8 cellular contexts compared by ENCODE assay signal in genomic region chr21:36209626-36210171, GRCh38. TPM values are rescaled to one million over a fixed set of nuclear protein-coding genes. Genes with fewer than 3 reads are reported as not detected.
DNase-seq lines count a peak whose midpoint lies in the region; ATAC-seq and TF ChIP-seq lines count a peak whose summit lies in the region.

No MANE protein-coding gene starts in this region.

- no peaks in the 10 kb centered on the region for H3K27me3 Mint-ChIP-seq in activated CD8-positive, alpha-beta T cell treated with anti-CD3 and anti-CD28 coated beads for 36 hours

- H3K4me3 ChIP-seq in BJ (ENCODE audit: low read depth, low read length) (no peak overlapping the region), fibroblast of pulmonary artery (replicated peaks; ENCODE audit: low read depth, low read length) (no peak overlapping the region), sigmoid colon (no peak overlapping the region)

- CTCF ChIA-PET in BJ (lab: Yijun Ruan, JAX): interaction anchor here (0.6 to 4.9 kb wide), 12 partner anchors 12 to 156 kb away, joined by 3 to 63 read pairs (median 6); no protein-coding TSS in a partner anchor
- CTCF ChIA-PET in activated CD8-positive, alpha-beta T cell treated with anti-CD3 and anti-CD28 coated beads for 36 hours (lab: Charles Lee): interaction anchor here (0.8 to 3.4 kb wide), 9 partner anchors 13 to 73 kb away, joined by 3 to 29 read pairs (median 6); no protein-coding TSS in a partner anchor

- intact Hi-C loops in activated CD8-positive, alpha-beta T cell treated with anti-CD3 and anti-CD28 coated beads for 36 hours (cut with micrococcal nuclease): loop anchor here (1.0 kb wide), 1 partner anchor 67 kb away; no protein-coding TSS in a partner anchor
- intact Hi-C loops in sigmoid colon (cut with DNase I): loop anchor here (5.0 kb wide), 1 partner anchor 67 kb away; no protein-coding TSS in a partner anchor

- peak; percentile 49 for ATAC-seq in activated CD8-positive, alpha-beta T cell treated with anti-CD3 and anti-CD28 coated beads for 36 hours
- no peak for ATAC-seq in GM19452 (IDR thresholded peaks at IDR 0.05; ENCODE audit: unreplicated experiment)

- TF ChIP-seq POLR2A in sigmoid colon (IDR thresholded peaks at IDR 0.05): no peak

- TF ChIP-seq EP300 in sigmoid colon (IDR thresholded peaks at IDR 0.05): no peak

- 69 to 81% methylated on average over 11 of the region's 11 CpGs for WGBS in sigmoid colon, 2 donors

- peaks cover 13% of the 10 kb centered on the region for H3K4me1 Mint-ChIP-seq in activated CD8-positive, alpha-beta T cell treated with anti-CD3 and anti-CD28 coated beads for 36 hours (ENCODE audit: low read depth)

- H3K36me3 ChIP-seq in BJ (ENCODE audit: control insufficient read depth, insufficient read depth, low read length): no peaks in the 10 kb centered on the region
- peaks cover 0 to 15% (median 2%) of the 10 kb centered on the region in 4 donors for H3K36me3 ChIP-seq in sigmoid colon

- no peak for DNase-seq in BJ (ENCODE audit: low read depth)
- peak; percentile 53 for DNase-seq in GM20000 (ENCODE audit: low spot score)
- DNase-seq in NCI-H510A (lab: John Stamatoyannopoulos, UW): peak; percentile 35
- peak; percentile 74 for DNase-seq in activated CD8-positive, alpha-beta T cell treated with anti-CD3 and anti-CD28 coated beads for 36 hours
- peak; percentile 67 for DNase-seq in fibroblast of pulmonary artery (ENCODE audit: low read depth)
- DNase-seq in sigmoid colon: no peak
- DNase-seq in NCI-H446 treated with DMSO at 0.1 percent for 48 hours (lab: John Stamatoyannopoulos, UW): no peak

- H3K27ac ChIP-seq in sigmoid colon: no peak overlapping the region

- H3K4me1 ChIP-seq in sigmoid colon: peaks cover 0 to 5% (median 0%) of the 10 kb centered on the region in 4 donors

- POLR2A ChIA-PET in BJ (lab: Charles Lee): no interaction called here
- POLR2A ChIA-PET in activated CD8-positive, alpha-beta T cell treated with anti-CD3 and anti-CD28 coated beads for 36 hours (lab: Charles Lee): interaction anchor here (1.1 to 1.6 kb wide), 3 partner anchors 8 to 110 kb away, joined by 3 to 4 read pairs (median 4); partner anchors contain the start of gene MORC3

- H3K4me3 Mint-ChIP-seq in activated CD8-positive, alpha-beta T cell treated with anti-CD3 and anti-CD28 coated beads for 36 hours: no peak overlapping the region

- peaks cover 4% of the 10 kb centered on the region for H3K36me3 Mint-ChIP-seq in activated CD8-positive, alpha-beta T cell treated with anti-CD3 and anti-CD28 coated beads for 36 hours (ENCODE audit: low read depth)

- TF ChIP-seq CTCF in BJ (IDR thresholded peaks at IDR 0.05; ENCODE audit: insufficient read depth, low read depth, low read length): peak; percentile 63
- TF ChIP-seq CTCF in GM20000 (IDR thresholded peaks at IDR 0.05; ENCODE audit: extremely low read depth, missing control alignments): peak; percentile 37
- TF ChIP-seq CTCF in activated CD8-positive, alpha-beta T cell treated with anti-CD3 and anti-CD28 coated beads for 36 hours (IDR thresholded peaks at IDR 0.05): peak; percentile 42
- TF ChIP-seq CTCF in fibroblast of pulmonary artery (IDR thresholded peaks at IDR 0.05; ENCODE audit: low read length, missing control alignments): peak; percentile 47
- TF ChIP-seq CTCF in sigmoid colon (IDR thresholded peaks at IDR 0.05): peak; percentile 19 to 48 (median 38)

- H3K9me3 ChIP-seq in sigmoid colon: no peaks in the 10 kb centered on the region

- no peaks in the 10 kb centered on the region for H3K9me3 Mint-ChIP-seq in activated CD8-positive, alpha-beta T cell treated with anti-CD3 and anti-CD28 coated beads for 36 hours

- H3K27ac Mint-ChIP-seq in activated CD8-positive, alpha-beta T cell treated with anti-CD3 and anti-CD28 coated beads for 36 hours: no peak overlapping the region

- H3K27me3 ChIP-seq in BJ (ENCODE audit: control insufficient read depth, insufficient read depth, low read length): no peaks in the 10 kb centered on the region
- no peaks in the 10 kb centered on the region for H3K27me3 ChIP-seq in sigmoid colon

RNA-seq across cellular contexts. Expression of gene DOP1B, which starts 53.1 kb away (rescaled TPM):
- polyA plus RNA-seq in BJ (2011; rRNA removed) (6.2 and 8.5 TPM in 2 replicates), sigmoid colon (10 to 100 TPM; 12.5 to 20.7 (median 13.8) TPM)
- 9.0 and 12.8 TPM in 2 replicates for polyA minus RNA-seq in BJ (2011; rRNA and poly(A)+ RNA removed)
- 10 to 100 TPM; 14.3 to 15.2 TPM for total RNA-seq in activated CD8-positive, alpha-beta T cell treated with anti-CD3 and anti-CD28 coated beads for 36 hours
- total RNA-seq in sigmoid colon: 10 to 100 TPM in 2 of 4 donors, 1 to 10 TPM in 2; 7.4 to 14.7 (median 9.8) TPM

Comparison
In these comparisons a context has a peak if more than half of its experiments do, and no peak if none do; other contexts are left out.
1. DNase-seq: peak in GM20000 (single experiment), NCI-H510A (single experiment), activated CD8-positive, alpha-beta T cell treated with anti-CD3 and anti-CD28 coated beads for 36 hours (single experiment) and fibroblast of pulmonary artery (single experiment); none in BJ (single experiment), sigmoid colon (single experiment) and NCI-H446 treated with DMSO at 0.1 percent for 48 hours (single experiment).
2. Peak in every context shown above with its lines, with median percentiles within 50 percentile points of each other: CTCF ChIP-seq.